10 cellular contexts compared by ENCODE assay signal in genomic region chr1:28512058-28512611, GRCh38. TPM values are rescaled to one million over a fixed set of nuclear protein-coding genes. Genes with fewer than 3 reads are reported as not detected.
DNase-seq lines count a peak whose midpoint lies in the region; FAIRE-seq and TF ChIP-seq lines count a peak whose summit lies in the region.
"Had no signal": no experiment of that assay in that cellular context is flagged by ENCODE, and none has a peak within 500 bp of the region (broad histone marks: within the 10 kb centered on the region; RNA-seq: fewer than 3 reads in every experiment).

No MANE protein-coding gene starts in this region.

- WGBS in transverse colon (ENCODE audit: low coverage in 1 of 2), 2 donors, result 82% methylated on average over 7 of the region's 7 CpGs; no CpG with 5 or more reads in 1 of the 2 donors

- intact Hi-C loops in MCF 10A (cut with micrococcal nuclease), result no loop called here
- intact Hi-C loops in breast epithelium (cut with DNase I; ENCODE audit: low total_unique reads), result no loop called here
- intact Hi-C loops in dendritic cell treated with granulocyte-macrophage colony-stimulating factor and Interleukin-4, amounts not matched to agents 40 ng/mL and 50 ng/mL, for 4 days (cut with micrococcal nuclease), result no loop called here
- intact Hi-C loops in transverse colon (cut with DNase I; ENCODE audit: low total_unique reads), result loop anchor here (10.0 kb wide), 1 partner anchor 93 kb away; no protein-coding TSS in a partner anchor

- H3K27ac ChIP-seq in breast epithelium (peak overlapping the region in 1 of 2 donors; percentile 33), transverse colon (peak overlapping the region in 3 of 4 donors; percentile 12 to 20 (median 18))

- H3K27ac Mint-ChIP-seq in MCF 10A (ENCODE audit: low read depth, unreplicated experiment), result peak overlapping the region; percentile 29
- peak overlapping the region; percentile 62 for H3K27ac Mint-ChIP-seq in dendritic cell treated with granulocyte-macrophage colony-stimulating factor and Interleukin-4, amounts not matched to agents 40 ng/mL and 50 ng/mL, for 4 days

- peaks cover 0 to 33% of the 10 kb centered on the region in 2 donors for H3K4me1 ChIP-seq in breast epithelium
- peaks cover 25 to 48% (median 38%) of the 10 kb centered on the region in 4 donors for H3K4me1 ChIP-seq in transverse colon

- TF ChIP-seq EP300 in transverse colon (IDR thresholded peaks at IDR 0.05; ENCODE audit: low read depth), result no peak

- no peaks in the 10 kb centered on the region for H3K27me3 Mint-ChIP-seq in MCF 10A (ENCODE audit: insufficient read depth, unreplicated experiment)
- H3K27me3 Mint-ChIP-seq in dendritic cell treated with granulocyte-macrophage colony-stimulating factor and Interleukin-4, amounts not matched to agents 40 ng/mL and 50 ng/mL, for 4 days, result no peaks in the 10 kb centered on the region

- in situ Hi-C loops in transverse colon (cut with MboI; ENCODE audit: low pct_ligation_motif_present in 1 of 4, low pct_unique_long_range_greater_than_20kb in 1 of 4, low sequenced_read_pairs in 3 of 4), result loop anchor here in 3 of 4 donors (10.0 to 25.0 kb wide), 4 partner anchors 93 to 375 kb away; partner anchors contain the start of genes ATP5IF1 (in 1 of the 3) and DNAJC8 (in 1 of the 3)

- POLR2A ChIA-PET in MCF 10A (lab: Yijun Ruan, JAX), result interaction anchor here (1.0 to 14.1 kb wide), 18 partner anchors 8 to 303 kb away, joined by 3 to 237 read pairs (median 5); partner anchors contain the start of gene MED18

- peaks cover 100% of the 10 kb centered on the region for H3K36me3 Mint-ChIP-seq in MCF 10A (ENCODE audit: insufficient read depth, unreplicated experiment)
- H3K36me3 Mint-ChIP-seq in dendritic cell treated with granulocyte-macrophage colony-stimulating factor and Interleukin-4, amounts not matched to agents 40 ng/mL and 50 ng/mL, for 4 days (ENCODE audit: low read depth), result peaks cover 83% of the 10 kb centered on the region

- H3K36me3 ChIP-seq in breast epithelium (no peaks in the 10 kb centered on the region), transverse colon (peaks cover 0 to 43% (median 18%) of the 10 kb centered on the region in 4 donors)

- peak overlapping the region; percentile 61 for H3K4me3 Mint-ChIP-seq in MCF 10A (ENCODE audit: unreplicated experiment)
- peak overlapping the region; percentile 17 for H3K4me3 Mint-ChIP-seq in dendritic cell treated with granulocyte-macrophage colony-stimulating factor and Interleukin-4, amounts not matched to agents 40 ng/mL and 50 ng/mL, for 4 days

- no peaks in the 10 kb centered on the region for H3K9me3 Mint-ChIP-seq in MCF 10A (ENCODE audit: unreplicated experiment)
- H3K9me3 Mint-ChIP-seq in dendritic cell treated with granulocyte-macrophage colony-stimulating factor and Interleukin-4, amounts not matched to agents 40 ng/mL and 50 ng/mL, for 4 days, result no peaks in the 10 kb centered on the region

- FAIRE-seq in RCC 7860 (lab: Jason Lieb, UNC), result no peak
- FAIRE-seq: islet of Langerhans had no signal

- no peak for TF ChIP-seq CTCF in MCF 10A (IDR thresholded peaks at IDR 0.05; ENCODE audit: unreplicated experiment)
- no peak for TF ChIP-seq CTCF in breast epithelium (IDR thresholded peaks at IDR 0.05)
- TF ChIP-seq CTCF in transverse colon (IDR thresholded peaks at IDR 0.05), result no peak

- H3K9me3 ChIP-seq in breast epithelium (no peaks in the 10 kb centered on the region), transverse colon (no peaks in the 10 kb centered on the region)

- no peak for TF ChIP-seq POLR2A in breast epithelium (IDR thresholded peaks at IDR 0.05)
- no peak for TF ChIP-seq POLR2A in transverse colon (IDR thresholded peaks at IDR 0.05)

- DNase-seq in MCF 10A (ENCODE audit: unreplicated experiment) (peak; percentile 55), breast epithelium (ENCODE audit: low spot score in 2 of 2) (no peak), RCC 7860 (ENCODE audit: low spot score) (peak; percentile 40), transverse colon (no peak), T1000 (lab: John Stamatoyannopoulos, UW) (no peak), NCI-H1092 (lab: John Stamatoyannopoulos, UW) (no peak), NCI-H526 treated with DMSO at 0.1 percent for 48 hours (lab: John Stamatoyannopoulos, UW) (no peak)
- DNase-seq: NCI-H446 had no signal

- peaks cover 33% of the 10 kb centered on the region for H3K4me1 Mint-ChIP-seq in MCF 10A (ENCODE audit: insufficient read depth, unreplicated experiment)
- peaks cover 53% of the 10 kb centered on the region for H3K4me1 Mint-ChIP-seq in dendritic cell treated with granulocyte-macrophage colony-stimulating factor and Interleukin-4, amounts not matched to agents 40 ng/mL and 50 ng/mL, for 4 days (ENCODE audit: low read depth)

- CTCF ChIA-PET in MCF 10A (lab: Yijun Ruan, JAX), result no interaction called here

- H3K4me3 ChIP-seq in breast epithelium, result no peak overlapping the region
- no peak overlapping the region for H3K4me3 ChIP-seq in transverse colon

- H3K27me3 ChIP-seq in breast epithelium, result no peaks in the 10 kb centered on the region
- H3K27me3 ChIP-seq in transverse colon, result no peaks in the 10 kb centered on the region

- BruUV-seq in MCF 10A (replicated peaks; lab: Mats Ljungman, UMichigan), result no TSS peak

RNA-seq across cellular contexts. Expression of gene RCC1, which starts 6.3 kb away (rescaled TPM):
- total RNA-seq in MCF 10A (2022) (30.3 and 42.4 TPM in 2 replicates), breast epithelium (10 to 100 TPM; 15.7 to 44.9 (median 40.1) TPM), transverse colon (10 to 100 TPM; 13.0 to 87.9 (median 36.3) TPM)

RNA-seq across cellular contexts. Expression of gene TRNAU1AP, which starts 40.8 kb away (rescaled TPM):
- total RNA-seq in MCF 10A (2022) (28.2 and 33.4 TPM in 2 replicates), breast epithelium (10 to 100 TPM; 22.0 to 27.8 (median 27.1) TPM), transverse colon (10 to 100 TPM in 2 of 4 donors, 1 to 10 TPM in 2; 4.1 to 25.4 (median 12.4) TPM)

Comparison
In these comparisons a context has a peak if more than half of its experiments do, and no peak if none do; other contexts are left out.
1. DNase-seq: peak in MCF 10A (single experiment) and RCC 7860 (single experiment); none in breast epithelium (0 of 2), transverse colon (single experiment), T1000 (single experiment), NCI-H1092 (single experiment) and NCI-H526 treated with DMSO at 0.1 percent for 48 hours (single experiment).